8 cellular contexts compared by ENCODE assay signal in the genomic region with DNA sequence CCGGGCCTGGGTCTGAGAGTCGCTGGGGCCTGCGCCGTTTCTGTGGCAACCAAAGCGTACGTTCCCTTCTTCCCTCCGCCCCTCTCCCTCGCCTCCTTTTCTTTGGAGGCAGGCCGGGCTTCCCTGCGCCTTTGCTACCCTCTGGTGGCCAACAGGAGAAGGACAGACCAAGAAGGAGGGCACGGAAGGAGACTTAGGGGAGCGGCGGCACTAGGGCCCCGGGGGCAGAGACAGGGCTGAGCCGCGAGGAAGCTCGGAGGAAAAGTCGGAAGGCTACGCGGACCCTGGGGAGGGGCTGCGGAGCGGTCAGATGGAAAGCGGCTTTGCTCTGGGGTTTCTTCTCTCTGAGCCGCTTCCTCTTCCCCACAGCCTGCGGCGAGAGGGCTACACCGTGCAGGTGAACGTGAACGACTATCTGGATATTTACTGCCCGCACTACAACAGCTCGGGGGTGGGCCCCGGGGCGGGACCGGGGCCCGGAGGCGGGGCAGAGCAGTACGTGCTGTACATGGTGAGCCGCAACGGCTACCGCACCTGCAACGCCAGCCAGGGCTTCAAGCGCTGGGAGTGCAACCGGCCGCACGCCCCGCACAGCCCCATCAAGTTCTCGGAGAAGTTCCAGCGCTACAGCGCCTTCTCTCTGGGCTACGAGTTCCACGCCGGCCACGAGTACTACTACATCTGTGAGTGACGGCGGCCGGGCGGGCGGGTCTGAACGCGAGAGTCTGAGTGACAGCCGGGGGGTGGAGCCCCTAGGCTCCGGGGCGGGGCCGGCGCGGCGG. TPM values are rescaled to one million over a fixed set of nuclear protein-coding genes. Genes with fewer than 3 reads are reported as not detected.
A peak's percentile ranks its signal among the peaks of the same experiment; 100 is the strongest.
DNase-seq lines count a peak whose midpoint lies in the region; ATAC-seq, FAIRE-seq and TF ChIP-seq lines count a peak whose summit lies in the region.

No MANE protein-coding gene starts in this region.

- H3K18ac ChIP-seq in H1 (ENCODE audit: extremely low read depth, low read length), result peak overlapping the region; percentile 97
- H3K18ac ChIP-seq in mesenchymal stem cell (ENCODE audit: low read depth in 1 of 2, low read length in 2 of 2), result peak overlapping the region in 1 of 2 experiments; percentile 46

- TF ChIP-seq RAD21 in H1 (IDR thresholded peaks at IDR 0.05 in 1 of 2, conservative IDR thresholded peaks at IDR 0.05 in 1 of 2; ENCODE audit: low read depth in 2 of 2, low read length in 2 of 2), result peak; percentile 98 to 99

- TF ChIP-seq POLR2A in H1 (IDR thresholded peaks at IDR 0.05; ENCODE audit: control extremely low read depth in 1 of 2, low read depth in 2 of 2, low read length in 2 of 2), result 0 out of 3 replicates have a peak, but pooled peaks of 1 of the 2 experiments have one; percentile 18

- no peak overlapping the region for H3K23ac ChIP-seq in H1 (ENCODE audit: insufficient read length)
- no peak overlapping the region for H3K23ac ChIP-seq in mesenchymal stem cell (ENCODE audit: low read length in 2 of 2)

- H3K36me3 ChIP-seq in Caco-2 (ENCODE audit: control insufficient read depth, insufficient read depth, low read length) (no peaks in the 10 kb centered on the region), H1 (ENCODE audit: control insufficient read depth in 2 of 4, insufficient read depth in 4 of 4, low read length in 3 of 4) (no peaks in the 10 kb centered on the region), mesenchymal stem cell (ENCODE audit: control insufficient read depth in 1 of 2, insufficient read depth in 2 of 2, low read depth in 1 of 2, low read length in 2 of 2) (peaks cover 0 to 4% of the 10 kb centered on the region in 2 experiments)

- no peak overlapping the region for H4K91ac ChIP-seq in H1 (replicated peaks; ENCODE audit: insufficient read length, low read length)
- no peak overlapping the region for H4K91ac ChIP-seq in mesenchymal stem cell (ENCODE audit: low read length)

- CTCF ChIA-PET in Caco-2 (lab: Charles Lee) (interaction anchor here (0.5 to 2.5 kb wide), 31 partner anchors 9 to 1252 kb away, joined by 3 to 39 read pairs (median 5); a partner anchor contains a TSS), H1 (lab: Charles Lee; ENCODE audit: partially characterized antibody) (interaction anchor here (0.6 to 5.5 kb wide), 58 partner anchors 9 to 899 kb away, joined by 3 to 169 read pairs (median 4); a partner anchor contains a TSS)

- peaks cover 28% of the 10 kb centered on the region for H3K4me1 ChIP-seq in Caco-2
- peaks cover 0 to 45% (median 23%) of the 10 kb centered on the region in 4 experiments; a peak in 6 of 7 replicates for H3K4me1 ChIP-seq in H1 (replicated peaks in 1 of 4; ENCODE audit: control insufficient read depth in 3 of 4, insufficient read depth in 4 of 4, low read length in 3 of 4)
- H3K4me1 ChIP-seq in mesenchymal stem cell (ENCODE audit: control insufficient read depth, insufficient read depth, low read depth, low read length), result peaks cover 51% of the 10 kb centered on the region

- H3K4me3 Mint-ChIP-seq in Caco-2 (ENCODE audit: unreplicated experiment), result peak overlapping the region; percentile 94

- 1% methylated on average over 55 of the region's 67 CpGs; no CpG with 5 or more reads in 1 of the 2 experiments for WGBS in H1 (ENCODE audit: extremely low coverage in 1 of 2, insufficient coverage in 1 of 2, insufficient read length in 1 of 2, insufficient replicate concordance in 2 of 2, low coverage in 1 of 2, low lambda C conversion rate in 2 of 2, missing lambda C conversion rate in 1 of 2), 2 experiments
- under 1% methylated on average over 67 of the region's 67 CpGs for WGBS in mesenchymal stem cell

- H3K4me1 Mint-ChIP-seq in Caco-2 (ENCODE audit: low read depth, unreplicated experiment), result peaks cover 8% of the 10 kb centered on the region

- H4K8ac ChIP-seq in H1 (ENCODE audit: extremely low read depth, insufficient read depth, low read length), result peak overlapping the region; percentile 53
- peak overlapping the region; percentile 77 for H4K8ac ChIP-seq in mesenchymal stem cell (ENCODE audit: low read length)

- FAIRE-seq in H1 (lab: Jason Lieb, UNC), result no peak

- H3K14ac ChIP-seq in H1 (ENCODE audit: insufficient read length), result no peak overlapping the region
- no peak overlapping the region for H3K14ac ChIP-seq in mesenchymal stem cell (ENCODE audit: low read length in 2 of 2)

- H3K4ac ChIP-seq in H1 (replicated peaks; ENCODE audit: insufficient read length, low read depth, low read length), result no peak overlapping the region
- H3K4ac ChIP-seq in mesenchymal stem cell (ENCODE audit: low read depth in 1 of 2, low read length in 2 of 2), result no peak overlapping the region

- peaks cover 0 to 12% of the 10 kb centered on the region in 2 experiments for H4K20me1 ChIP-seq in H1 (replicated peaks in 1 of 2; ENCODE audit: control insufficient read depth in 1 of 2, insufficient read depth in 2 of 2, low read length in 2 of 2)

- H3K9ac ChIP-seq in H1 (replicated peaks in 1 of 4; ENCODE audit: extremely low read depth in 1 of 4, low read depth in 3 of 4, low read length in 3 of 4), result peak overlapping the region in 2 of 4 experiments; percentile 9 to 10; a peak in 3 of 7 replicates
- H3K9ac ChIP-seq in mesenchymal stem cell (ENCODE audit: low read length), result peak overlapping the region; percentile 81

- H3K79me2 ChIP-seq in H1 (ENCODE audit: control insufficient read depth in 1 of 2, insufficient read depth in 2 of 2, low read length in 2 of 2), result no peaks in the 10 kb centered on the region

- H3K27ac Mint-ChIP-seq in Caco-2 (ENCODE audit: unreplicated experiment), result peak overlapping the region; percentile 83

- H2BK120ac ChIP-seq in H1 (replicated peaks; ENCODE audit: low read depth, low read length) (peak overlapping the region; percentile 81), mesenchymal stem cell (ENCODE audit: low read depth, low read length) (peak overlapping the region; percentile 23)

- no peaks in the 10 kb centered on the region for H3K9me3 Mint-ChIP-seq in Caco-2 (ENCODE audit: unreplicated experiment)

- no peaks in the 10 kb centered on the region for H3K79me1 ChIP-seq in H1 (ENCODE audit: low read depth, low read length)
- H3K79me1 ChIP-seq in mesenchymal stem cell (replicated peaks; ENCODE audit: low read length, poor library complexity, severe bottlenecking), result no peaks in the 10 kb centered on the region

- intact Hi-C loops in Caco-2 (cut with micrococcal nuclease; ENCODE audit: unreplicated experiment), result loop anchor here (1.0 to 10.0 kb wide), 6 partner anchors 15 to 420 kb away; a partner anchor contains a TSS

- H3K27ac ChIP-seq in H1 (ENCODE audit: low read depth, low read length) (no peak overlapping the region), mesenchymal stem cell (ENCODE audit: low read length, poor library complexity, severe bottlenecking) (peak overlapping the region; percentile 89)

- no peak overlapping the region for H2AK5ac ChIP-seq in H1 (ENCODE audit: low read depth, low read length)
- H2AK5ac ChIP-seq in mesenchymal stem cell (ENCODE audit: low read length, severe bottlenecking), result no peak overlapping the region

- H3K27me3 ChIP-seq in Caco-2 (replicated peaks; ENCODE audit: control insufficient read depth, insufficient read depth, low read length) (0 out of 2 replicates have a peak, but pooled peaks cover 2% of the 10 kb centered on the region), H1 (replicated peaks in 1 of 4; ENCODE audit: control insufficient read depth in 3 of 4, extremely low read depth in 1 of 4, insufficient read depth in 3 of 4, low read length in 3 of 4) (peaks cover 36 to 46% (median 40%) of the 10 kb centered on the region in 4 experiments), mesenchymal stem cell (ENCODE audit: control insufficient read depth in 1 of 2, insufficient read depth in 1 of 2, low read length in 2 of 2) (peaks cover 43 to 44% of the 10 kb centered on the region in 2 experiments)

- peak overlapping the region; percentile 92 for H4K5ac ChIP-seq in H1 (ENCODE audit: insufficient read length, low read depth, low read length)

- TF ChIP-seq EP300 in H1 (IDR thresholded peaks at IDR 0.05; ENCODE audit: borderline replicate concordance in 1 of 2, low read depth in 2 of 2, low read length in 2 of 2), result peak in 1 of 2 experiments; percentile 76; a peak in 1 of 3 replicates

- H2BK15ac ChIP-seq in H1 (ENCODE audit: low read length), result peak overlapping the region; percentile 92; the same call in 1 of the 2 replicates
- H2BK15ac ChIP-seq in mesenchymal stem cell (ENCODE audit: low read depth, poor library complexity, severe bottlenecking), result no peak overlapping the region

- BruUV-seq in Caco-2 (replicated peaks; lab: Mats Ljungman, UMichigan), result no TSS peak

- peaks cover 16% of the 10 kb centered on the region; the same call in 1 of the 2 replicates for H3K23me2 ChIP-seq in H1 (ENCODE audit: low read depth, low read length)

- H3K4me3 ChIP-seq in Caco-2 (ENCODE audit: low read depth, low read length) (peak overlapping the region; percentile 64), H1 (ENCODE audit: extremely low read depth in 1 of 4, insufficient read depth in 2 of 4, low read depth in 3 of 4, low read length in 4 of 4) (peak overlapping the region; percentile 59 to 81 (median 77)), mesenchymal stem cell (ENCODE audit: insufficient read depth in 1 of 2, low read depth in 1 of 2, low read length in 2 of 2) (peak overlapping the region; percentile 73 to 84)

- peak; percentile 93 to 96 for DNase-seq in Caco-2
- DNase-seq in HT1080 (ENCODE audit: low read depth), result peak; percentile 92
- DNase-seq in NK-92 treated with Interleukin-12 subunit alpha and Interleukin-12 subunit beta, amount 100 ng/mL, for 24 hours (lab: John Stamatoyannopoulos, UW), result peak; percentile 86
- peak; percentile 78 for DNase-seq in activated CD8-positive, alpha-beta memory T cell treated with anti-CD3 and anti-CD28 coated beads for 4 hours (ENCODE audit: low read depth in 2 of 2)
- peak; percentile 89 to 96 for DNase-seq in H1 (ENCODE audit: low read depth in 1 of 2, low spot score in 2 of 2)
- DNase-seq in mesenchymal stem cell, result peak; percentile 96
- DNase-seq in stimulated activated CD8-positive, alpha-beta memory T cell treated with anti-CD3 and anti-CD28 coated beads, Interleukin-12 subunit alpha, Interleukin-12 subunit beta, amount 100 ng/mL, for 24 hours (ENCODE audit: extremely low read depth), result peak; percentile 80

- TF ChIP-seq CTCF in Caco-2 (IDR thresholded peaks at IDR 0.05; ENCODE audit: insufficient read depth in 1 of 2, low read depth in 1 of 2, low read length in 1 of 2, severe bottlenecking in 1 of 2, unreplicated experiment in 1 of 2) (peak; percentile 86 to 91), H1 (IDR thresholded peaks at IDR 0.05; ENCODE audit: control extremely low read depth in 1 of 3, insufficient read depth in 1 of 3, low read depth in 1 of 3, low read length in 3 of 3) (peak in 2 of 3 experiments; percentile 96 to 97; a peak in 3 of 4 replicates)

- peak overlapping the region; percentile 24 for H2AFZ ChIP-seq in H1 (ENCODE audit: low read length)
- H2AFZ ChIP-seq in mesenchymal stem cell (ENCODE audit: low read depth, low read length), result peak overlapping the region; percentile 72

- peak overlapping the region; percentile 50 for H3K56ac ChIP-seq in H1 (replicated peaks; ENCODE audit: insufficient read length, low read depth, low read length)

- peak overlapping the region; percentile 84 for H2BK5ac ChIP-seq in H1 (ENCODE audit: low read depth, low read length)
- H2BK5ac ChIP-seq in mesenchymal stem cell (ENCODE audit: low read depth, low read length, poor library complexity, severe bottlenecking), result no peak overlapping the region

- ATAC-seq in GM21367 (IDR thresholded peaks at IDR 0.05; ENCODE audit: unreplicated experiment), result peak; percentile 58

- H3K4me2 ChIP-seq in H1 (ENCODE audit: insufficient read depth in 1 of 2, low read depth in 2 of 2, low read length in 2 of 2) (peak overlapping the region; percentile 95 to 96), mesenchymal stem cell (ENCODE audit: low read length, poor library complexity, severe bottlenecking) (peak overlapping the region; percentile 92)

- peaks cover 11% of the 10 kb centered on the region for H3K27me3 Mint-ChIP-seq in Caco-2 (ENCODE audit: insufficient read depth, unreplicated experiment)

- H3K36me3 Mint-ChIP-seq in Caco-2 (ENCODE audit: insufficient read depth, unreplicated experiment), result peaks cover 14% of the 10 kb centered on the region

- H3K9me3 ChIP-seq in Caco-2 (no peaks in the 10 kb centered on the region), H1 (ENCODE audit: insufficient read depth in 2 of 2, low read depth in 1 of 2, low read length in 1 of 2) (no peaks in the 10 kb centered on the region), mesenchymal stem cell (ENCODE audit: control insufficient read depth, low read length) (no peaks in the 10 kb centered on the region)

- H2BK12ac ChIP-seq in H1 (ENCODE audit: low read depth, low read length) (no peak overlapping the region), mesenchymal stem cell (ENCODE audit: low read length in 2 of 2) (peak overlapping the region in 1 of 2 experiments; percentile 8)

- POLR2A ChIA-PET in Caco-2 (lab: Charles Lee) (interaction anchor here (0.7 to 1.4 kb wide), 5 partner anchors 34 to 111 kb away, joined by 3 to 9 read pairs (median 6); a partner anchor contains a TSS), H1 (lab: Charles Lee; ENCODE audit: partially characterized antibody) (interaction anchor here (0.5 to 2.3 kb wide), 12 partner anchors 14 to 860 kb away, joined by 3 to 13 read pairs (median 4); a partner anchor contains a TSS)

- no peak overlapping the region for H2BK20ac ChIP-seq in H1 (ENCODE audit: low read length)

RNA-seq across cellular contexts. Expression of a gene that starts 6.3 kb away (rescaled TPM):
- 3.4 and 3.5 TPM in 2 replicates for total RNA-seq in Caco-2 (2022)
- 3.3 and 7.0 TPM in 2 replicates for total RNA-seq in HT1080 (2014; rRNA removed; shearing (Covaris generic))
- polyA plus RNA-seq in HT1080 (2015; cell fraction: cytosol; rRNA removed), result 2.6 and 5.2 TPM in 2 replicates
- polyA plus RNA-seq in HT1080 (2015; cell fraction: nucleus; rRNA removed), result 2.0 and 2.4 TPM in 2 replicates
- 10.8 and 11.6 TPM in 2 replicates for total RNA-seq in H1 (2021; fragmentation: NEBNext Ultra II Directional; extraction: Animal tissue kit (Norgen Biotek cat#: 25700))
- polyA plus RNA-seq in H1 (2011; rRNA removed), result 13.8 and 18.7 TPM in 2 replicates
- polyA plus RNA-seq in H1 (2011; cell fraction: cytosol; rRNA removed), result 9.6 TPM
- polyA plus RNA-seq in H1 (2011; cell fraction: nucleus; rRNA removed), result 14.5 TPM
- polyA plus RNA-seq in H1 (2012, experiment 1 of 2), result 7.9 to 16.6 TPM (median 13.5 TPM) in 4 replicates
- polyA plus RNA-seq in H1 (2012, experiment 2 of 2), result 13.4 TPM
- polyA plus RNA-seq in H1 (2013, experiment 1 of 2), result 11.6 TPM
- polyA plus RNA-seq in H1 (2013, experiment 2 of 2), result 10.9 TPM
- polyA minus RNA-seq in H1 (2011; rRNA and poly(A)+ RNA removed), result 5.2 and 7.7 TPM in 2 replicates
- polyA minus RNA-seq in H1 (2011; cell fraction: cytosol; rRNA and poly(A)+ RNA removed), result 2.1 TPM
- polyA minus RNA-seq in H1 (2011; cell fraction: nucleus; rRNA and poly(A)+ RNA removed), result 5.4 TPM
- 0.95 TPM for polyA plus RNA-seq in mesenchymal stem cell (2013, experiment 1 of 2)
- polyA plus RNA-seq in mesenchymal stem cell (2013, experiment 2 of 2), result 1.3 TPM

RNA-seq across cellular contexts. Expression of a gene that starts 21.4 kb away (rescaled TPM):
- total RNA-seq in Caco-2 (2022), result 13.8 and 16.0 TPM in 2 replicates
- total RNA-seq in HT1080 (2014; rRNA removed; shearing (Covaris generic)), result 8.4 and 11.0 TPM in 2 replicates
- polyA plus RNA-seq in HT1080 (2015; cell fraction: cytosol; rRNA removed), result 3.6 and 5.9 TPM in 2 replicates
- 3.1 and 4.2 TPM in 2 replicates for polyA plus RNA-seq in HT1080 (2015; cell fraction: nucleus; rRNA removed)
- total RNA-seq in H1 (2021; fragmentation: NEBNext Ultra II Directional; extraction: Animal tissue kit (Norgen Biotek cat#: 25700)), result 18.5 and 21.9 TPM in 2 replicates
- 23.2 and 23.9 TPM in 2 replicates for polyA plus RNA-seq in H1 (2011; rRNA removed)
- polyA plus RNA-seq in H1 (2011; cell fraction: cytosol; rRNA removed), result 21.9 TPM
- polyA plus RNA-seq in H1 (2011; cell fraction: nucleus; rRNA removed), result 30.6 TPM
- polyA plus RNA-seq in H1 (2012, experiment 1 of 2), result 19.2 to 24.8 TPM (median 23.5 TPM) in 4 replicates
- polyA plus RNA-seq in H1 (2012, experiment 2 of 2), result 37.0 TPM
- 27.7 TPM for polyA plus RNA-seq in H1 (2013, experiment 1 of 2)
- polyA plus RNA-seq in H1 (2013, experiment 2 of 2), result 31.5 TPM
- polyA minus RNA-seq in H1 (2011; rRNA and poly(A)+ RNA removed), result 13.4 and 16.4 TPM in 2 replicates
- 10.6 TPM for polyA minus RNA-seq in H1 (2011; cell fraction: cytosol; rRNA and poly(A)+ RNA removed)
- 8.8 TPM for polyA minus RNA-seq in H1 (2011; cell fraction: nucleus; rRNA and poly(A)+ RNA removed)
- 14.2 TPM for polyA plus RNA-seq in mesenchymal stem cell (2013, experiment 1 of 2)
- 14.3 TPM for polyA plus RNA-seq in mesenchymal stem cell (2013, experiment 2 of 2)

RNA-seq across cellular contexts. Expression of a gene that starts 33.8 kb away (rescaled TPM):
- total RNA-seq in Caco-2 (2022), result 44.0 and 48.2 TPM in 2 replicates
- total RNA-seq in HT1080 (2014; rRNA removed; shearing (Covaris generic)), result 198 and 262 TPM in 2 replicates
- polyA plus RNA-seq in HT1080 (2015; cell fraction: cytosol; rRNA removed), result 184 and 202 TPM in 2 replicates
- 134 and 171 TPM in 2 replicates for polyA plus RNA-seq in HT1080 (2015; cell fraction: nucleus; rRNA removed)
- total RNA-seq in H1 (2021; fragmentation: NEBNext Ultra II Directional; extraction: Animal tissue kit (Norgen Biotek cat#: 25700)), result 32.2 and 32.9 TPM in 2 replicates
- polyA plus RNA-seq in H1 (2011; rRNA removed), result 37.6 and 51.2 TPM in 2 replicates
- 30.7 TPM for polyA plus RNA-seq in H1 (2011; cell fraction: cytosol; rRNA removed)
- 105 TPM for polyA plus RNA-seq in H1 (2011; cell fraction: nucleus; rRNA removed)
- polyA plus RNA-seq in H1 (2012, experiment 1 of 2), result 19.9 to 42.2 TPM (median 37.8 TPM) in 4 replicates
- 40.9 TPM for polyA plus RNA-seq in H1 (2012, experiment 2 of 2)
- 29.2 TPM for polyA plus RNA-seq in H1 (2013, experiment 1 of 2)
- 29.2 TPM for polyA plus RNA-seq in H1 (2013, experiment 2 of 2)
- polyA minus RNA-seq in H1 (2011; rRNA and poly(A)+ RNA removed), result 40.1 and 41.1 TPM in 2 replicates
- 45.4 TPM for polyA minus RNA-seq in H1 (2011; cell fraction: cytosol; rRNA and poly(A)+ RNA removed)
- 30.4 TPM for polyA minus RNA-seq in H1 (2011; cell fraction: nucleus; rRNA and poly(A)+ RNA removed)
- 32.8 TPM for polyA plus RNA-seq in mesenchymal stem cell (2013, experiment 1 of 2)
- polyA plus RNA-seq in mesenchymal stem cell (2013, experiment 2 of 2), result 32.9 TPM

RNA-seq across cellular contexts. Expression of a gene that starts 42.8 kb away (rescaled TPM):
- total RNA-seq in Caco-2 (2022), result 42.5 and 47.9 TPM in 2 replicates
- 1.4 and 3.6 TPM in 2 replicates for total RNA-seq in HT1080 (2014; rRNA removed; shearing (Covaris generic))
- 2.4 and 3.0 TPM in 2 replicates for polyA plus RNA-seq in HT1080 (2015; cell fraction: cytosol; rRNA removed)
- polyA plus RNA-seq in HT1080 (2015; cell fraction: nucleus; rRNA removed), result 1.3 and 3.6 TPM in 2 replicates
- total RNA-seq in H1 (2021; fragmentation: NEBNext Ultra II Directional; extraction: Animal tissue kit (Norgen Biotek cat#: 25700)), result 4.0 and 4.9 TPM in 2 replicates
- polyA plus RNA-seq in H1 (2011; rRNA removed), result 11.8 and 14.6 TPM in 2 replicates
- 12.1 TPM for polyA plus RNA-seq in H1 (2011; cell fraction: cytosol; rRNA removed)
- polyA plus RNA-seq in H1 (2011; cell fraction: nucleus; rRNA removed), result 8.9 TPM
- polyA plus RNA-seq in H1 (2012, experiment 1 of 2), result 5.4 to 7.8 TPM (median 6.7 TPM) in 4 replicates
- polyA plus RNA-seq in H1 (2012, experiment 2 of 2), result 4.6 TPM
- 3.8 TPM for polyA plus RNA-seq in H1 (2013, experiment 1 of 2)
- 4.2 TPM for polyA plus RNA-seq in H1 (2013, experiment 2 of 2)
- polyA minus RNA-seq in H1 (2011; rRNA and poly(A)+ RNA removed), result 7.3 and 12.6 TPM in 2 replicates
- polyA minus RNA-seq in H1 (2011; cell fraction: cytosol; rRNA and poly(A)+ RNA removed), result 13.0 TPM
- polyA minus RNA-seq in H1 (2011; cell fraction: nucleus; rRNA and poly(A)+ RNA removed), result 9.7 TPM
- 0.62 TPM for polyA plus RNA-seq in mesenchymal stem cell (2013, experiment 1 of 2)
- polyA plus RNA-seq in mesenchymal stem cell (2013, experiment 2 of 2), result 0.53 TPM

RNA-seq across cellular contexts. Expression of a gene that starts 50.7 kb away (rescaled TPM):
- total RNA-seq in Caco-2 (2022), result 38.4 and 43.6 TPM in 2 replicates
- 36.9 and 42.2 TPM in 2 replicates for total RNA-seq in HT1080 (2014; rRNA removed; shearing (Covaris generic))
- 43.9 and 49.9 TPM in 2 replicates for polyA plus RNA-seq in HT1080 (2015; cell fraction: cytosol; rRNA removed)
- 28.6 and 36.9 TPM in 2 replicates for polyA plus RNA-seq in HT1080 (2015; cell fraction: nucleus; rRNA removed)
- 36.5 and 41.6 TPM in 2 replicates for total RNA-seq in H1 (2021; fragmentation: NEBNext Ultra II Directional; extraction: Animal tissue kit (Norgen Biotek cat#: 25700))
- polyA plus RNA-seq in H1 (2011; rRNA removed), result 80.7 and 90.8 TPM in 2 replicates
- 61.8 TPM for polyA plus RNA-seq in H1 (2011; cell fraction: cytosol; rRNA removed)
- 34.9 TPM for polyA plus RNA-seq in H1 (2011; cell fraction: nucleus; rRNA removed)
- polyA plus RNA-seq in H1 (2012, experiment 1 of 2), result 36.0 to 50.1 TPM (median 39.0 TPM) in 4 replicates
- 56.4 TPM for polyA plus RNA-seq in H1 (2012, experiment 2 of 2)
- polyA plus RNA-seq in H1 (2013, experiment 1 of 2), result 47.5 TPM
- polyA plus RNA-seq in H1 (2013, experiment 2 of 2), result 50.4 TPM
- polyA minus RNA-seq in H1 (2011; rRNA and poly(A)+ RNA removed), result 42.3 and 45.2 TPM in 2 replicates
- polyA minus RNA-seq in H1 (2011; cell fraction: cytosol; rRNA and poly(A)+ RNA removed), result 19.9 TPM
- 14.1 TPM for polyA minus RNA-seq in H1 (2011; cell fraction: nucleus; rRNA and poly(A)+ RNA removed)
- 41.0 TPM for polyA plus RNA-seq in mesenchymal stem cell (2013, experiment 1 of 2)
- polyA plus RNA-seq in mesenchymal stem cell (2013, experiment 2 of 2), result 42.4 TPM
